Comparison of ENCODE assay signal across 31 cellular contexts in the genomic region with DNA sequence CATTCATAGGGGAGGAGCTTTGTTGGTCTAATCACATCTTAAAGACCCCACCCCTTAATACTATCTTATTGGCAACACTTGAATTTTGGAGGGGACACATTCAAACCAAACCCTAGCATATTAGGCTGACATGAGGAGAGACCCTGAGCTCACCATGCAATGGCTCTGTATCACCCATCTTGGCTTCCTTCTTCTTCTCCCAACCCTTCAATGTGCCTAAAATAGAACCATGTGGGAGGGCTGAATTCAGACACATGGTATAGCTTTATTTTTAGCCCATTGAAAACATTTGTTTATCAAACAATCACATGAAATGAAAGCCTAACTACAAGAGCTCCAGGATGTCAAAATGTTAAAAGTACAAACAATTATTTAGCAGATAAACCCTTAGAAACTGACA.
"Had no signal": no experiment of that assay in that cellular context is flagged by ENCODE, and none has a peak within 500 bp of the region (broad histone marks: within the 10 kb centered on the region; RNA-seq: fewer than 3 reads in every experiment).

No MANE protein-coding gene starts in this region.

- H3K27ac ChIP-seq: Peyer's patch had no signal

- H3K36me3 ChIP-seq: Peyer's patch had no signal

- DNase-seq: activated CD4-positive, alpha-beta T cell treated with anti-CD3 and anti-CD28 coated beads, Interleukin-2, amount 10 ng/mL, durations not matched to agents 24 days and 14 days; activated CD4-positive, alpha-beta T cell treated with anti-CD3 and anti-CD28 coated beads, Interleukin-2, amount 50 U/mL, for 4 hours; activated CD8-positive, alpha-beta T cell treated with anti-CD3 and anti-CD28 coated beads for 36 hours; activated effector memory CD4-positive, alpha-beta T cell treated with anti-CD3 and anti-CD28 coated beads, Interleukin-2, amount 50 U/mL, for 16 hours; activated naive CD4-positive, alpha-beta T cell; activated naive CD4-positive, alpha-beta T cell treated with anti-CD3 and anti-CD28 coated beads, Interleukin-2, amount 50 U/mL, for 16 hours; activated naive CD8-positive, alpha-beta T cell treated with anti-CD3 and anti-CD28 coated beads for 36 hours; activated T-cell treated with anti-CD3 and anti-CD28 coated beads, Interleukin-2, amount 50 U/mL, for 1 hour; activated T-cell treated with anti-CD3 and anti-CD28 coated beads, Interleukin-2, amount 50 U/mL, for 72 hours; amniotic stem cell; aorta; caudate nucleus; Karpas-422; KBM-7; NCI-H1105; NCI-H1417 treated with DMSO at 0.1 percent for 48 hours; NCI-H1694 treated with DMSO at 0.1 percent for 48 hours; NCI-H2029; NCI-H2171; NCI-H510A; NCI-H526; NCI-H748 treated with DMSO at 0.1 percent for 48 hours; NK-92 treated with Interleukin-12 subunit alpha and Interleukin-12 subunit beta, amount 100 ng/mL, for 24 hours; PC-3; Peyer's patch; RPMI8226; SW 1271; T-helper 1 cell; T-helper 2 cell; T-helper 9 cell had no signal

- H3K4me3 ChIP-seq: Peyer's patch had no signal

- ATAC-seq: activated CD8-positive, alpha-beta T cell treated with anti-CD3 and anti-CD28 coated beads for 36 hours; activated T-cell treated with anti-CD3 and anti-CD28 coated beads, Interleukin-2, amount 50 U/mL, for 72 hours; activated T-helper 17 cell treated with anti-CD3 and anti-CD28 coated beads, Interleukin-2, amount 50 U/mL, for 72 hours; PC-3 had no signal

- H3K9me3 ChIP-seq: Peyer's patch had no signal

- H3K4me1 ChIP-seq: Peyer's patch had no signal

- H3K27me3 ChIP-seq: Peyer's patch had no signal
